ENCODE assay signal across 14 cellular contexts in the genomic region with DNA sequence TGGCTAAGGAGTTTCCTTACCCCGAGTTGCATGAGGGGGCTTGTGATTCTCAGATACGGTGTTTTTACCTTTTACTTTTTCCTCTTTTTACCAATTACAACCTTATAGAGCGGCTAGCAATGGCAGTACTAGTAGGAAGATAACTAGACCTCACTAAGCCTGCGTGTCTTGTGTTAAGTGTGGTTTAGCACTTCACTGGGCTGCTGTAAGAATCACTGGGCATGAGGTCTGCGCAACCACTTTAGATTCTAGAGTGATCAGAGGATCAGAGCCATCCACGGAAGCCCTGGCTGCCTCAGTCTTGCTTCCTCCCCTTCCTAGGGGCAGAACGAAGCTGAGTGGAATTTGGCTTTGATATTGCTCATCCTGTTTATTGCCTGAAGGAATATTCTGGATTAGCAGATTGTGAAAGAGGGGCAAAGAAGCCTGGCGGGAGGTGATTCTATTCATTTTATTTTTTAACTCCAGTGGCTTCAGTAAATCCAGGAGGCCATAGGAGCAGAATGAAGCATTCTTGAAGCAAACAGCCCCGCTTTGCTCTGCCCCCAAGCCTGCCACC.
DNase-seq lines count a peak whose midpoint lies in the region; ATAC-seq, FAIRE-seq and TF ChIP-seq lines count a peak whose summit lies in the region.
"Had no signal": no experiment of that assay in that cellular context is flagged by ENCODE, and none has a peak within 500 bp of the region (broad histone marks: within the 10 kb centered on the region; RNA-seq: fewer than 3 reads in every experiment).

No MANE protein-coding gene starts in this region.

- RAD21 ChIA-PET in GM12878 (lab: Charles Lee; ENCODE audit: unreplicated experiment): interaction anchor here (0.9 to 5.4 kb wide), 3 partner anchors 58 to 112 kb away, joined by 3 to 23 read pairs (median 7); no protein-coding TSS in a partner anchor

- no peaks in the 10 kb centered on the region for H3K9me3 ChIP-seq in GM12878 (replicated peaks; ENCODE audit: control insufficient read depth, insufficient read depth, low read length)
- H3K9me3 ChIP-seq in colonic mucosa: no peaks in the 10 kb centered on the region
- H3K9me3 ChIP-seq: Peyer's patch, prostate gland had no signal

- H3K4me3 ChIP-seq in GM12878 (no peak overlapping the region), colonic mucosa (no peak overlapping the region)
- H3K4me3 ChIP-seq: Peyer's patch, prostate gland had no signal

- peaks cover 16% of the 10 kb centered on the region for H3K4me1 Mint-ChIP-seq in stimulated activated memory B cell treated with anti-CD40 and anti-IgM and Interleukin-4, amounts not matched to agents 10 μg/mL and 1 μg/mL and 100 μg/mL, for 72 hours

- DNase-seq in GM12878 (ENCODE audit: low read depth, low spot score): no peak
- DNase-seq in A172 (ENCODE audit: low spot score): no peak
- DNase-seq in GM10248 (ENCODE audit: extremely low spot score): no peak
- DNase-seq in colonic mucosa: no peak
- DNase-seq: activated CD8-positive, alpha-beta memory T cell treated with anti-CD3 and anti-CD28 coated beads, Interleukin-2, amount 10 ng/mL, durations not matched to agents 7 days and 5 days; aorta; NCI-H2107; Peyer's patch; stimulated activated naive CD8-positive, alpha-beta T cell treated with anti-CD3 and anti-CD28 coated beads, Interleukin-15, amount 100 ng/mL, for 72 hours had no signal

- no peaks in the 10 kb centered on the region for H3K36me3 Mint-ChIP-seq in stimulated activated memory B cell treated with anti-CD40 and anti-IgM and Interleukin-4, amounts not matched to agents 10 μg/mL and 1 μg/mL and 100 μg/mL, for 72 hours

- WGBS in GM12878 (ENCODE audit: insufficient coverage, insufficient replicate concordance, low lambda C conversion rate, missing lambda C conversion rate): 55% methylated on average over 9 of the region's 9 CpGs

- TF ChIP-seq RAD21 in GM12878 (IDR thresholded peaks at IDR 0.05; ENCODE audit: insufficient read depth, low read depth, low read length): no peak

- CTCF ChIA-PET in GM12878 (lab: Yijun Ruan, JAX) (interaction anchor here (1.3 to 4.8 kb wide), 7 partner anchors 9 to 218 kb away, joined by 4 to 48 read pairs (median 4); no protein-coding TSS in a partner anchor), GM10248 (lab: Yijun Ruan, JAX) (interaction anchor here (0.6 to 5.5 kb wide), 14 partner anchors 8 to 62 kb away, joined by 3 to 47 read pairs (median 5); no protein-coding TSS in a partner anchor)

- no peak overlapping the region for H3K9ac ChIP-seq in GM12878 (ENCODE audit: control insufficient read depth, insufficient read depth, low read length)
- H3K9ac ChIP-seq in colonic mucosa (ENCODE audit: low read depth in 2 of 2, low read length in 2 of 2): no peak overlapping the region

- in situ Hi-C loops in GM12878 (cut with MboI): no loop called here

- no peaks in the 10 kb centered on the region for H3K79me2 ChIP-seq in GM12878 (ENCODE audit: control insufficient read depth, insufficient read depth, low read length)

- SMC1A ChIA-PET in GM12878 (lab: Charles Lee; ENCODE audit: uncharacterized antibody, unreplicated experiment): interaction anchor here (0.7 to 9.7 kb wide), 7 partner anchors 16 to 215 kb away, joined by 3 to 64 read pairs (median 4); no protein-coding TSS in a partner anchor

- peak overlapping the region; percentile 3 for H3K27ac Mint-ChIP-seq in stimulated activated memory B cell treated with anti-CD40 and anti-IgM and Interleukin-4, amounts not matched to agents 10 μg/mL and 1 μg/mL and 100 μg/mL, for 72 hours
- H3K27ac Mint-ChIP-seq: activated CD8-positive, alpha-beta memory T cell treated with anti-CD3 and anti-CD28 coated beads, Interleukin-2, amount 10 ng/mL, durations not matched to agents 7 days and 5 days; T-helper 2 cell treated with Interferon-gamma antibody and Interleukin-4, amounts not matched to agents 5 μg/mL and 100 μg/mL, for 36 hours had no signal

- BruUV-seq in GM12878 (replicated peaks; lab: Mats Ljungman, UMichigan): no TSS peak

- no peak for TF ChIP-seq POLR2A in GM12878 (IDR thresholded peaks at IDR 0.05; ENCODE audit: low read depth, low read length)

- no peaks in the 10 kb centered on the region for H3K9me3 Mint-ChIP-seq in stimulated activated memory B cell treated with anti-CD40 and anti-IgM and Interleukin-4, amounts not matched to agents 10 μg/mL and 1 μg/mL and 100 μg/mL, for 72 hours
- H3K9me3 Mint-ChIP-seq: stimulated activated naive CD8-positive, alpha-beta T cell treated with anti-CD3 and anti-CD28 coated beads, Interleukin-15, amount 100 ng/mL, for 72 hours had no signal

- H3K27me3 ChIP-seq in GM12878 (replicated peaks in 1 of 2; ENCODE audit: control insufficient read depth in 2 of 2, insufficient read depth in 2 of 2, low read length in 1 of 2) (no peaks in the 10 kb centered on the region), colonic mucosa (no peaks in the 10 kb centered on the region)
- H3K27me3 ChIP-seq: Peyer's patch had no signal

- POLR2A ChIA-PET in GM12878 (lab: Charles Lee): interaction anchor here (1.4 kb wide), 1 partner anchor 17 kb away, joined by 3 read pairs; no protein-coding TSS in a partner anchor
- POLR2A ChIA-PET in GM10248 (lab: Yijun Ruan, JAX): no interaction called here

- H3K4me1 ChIP-seq in GM12878 (ENCODE audit: control insufficient read depth, insufficient read depth, low read length) (peaks cover 25% of the 10 kb centered on the region), colonic mucosa (no peaks in the 10 kb centered on the region)
- H3K4me1 ChIP-seq: Peyer's patch, prostate gland had no signal

- no peaks in the 10 kb centered on the region for H4K20me1 ChIP-seq in GM12878 (ENCODE audit: control insufficient read depth, insufficient read depth)

- no peak overlapping the region for H3K4me3 Mint-ChIP-seq in stimulated activated memory B cell treated with anti-CD40 and anti-IgM and Interleukin-4, amounts not matched to agents 10 μg/mL and 1 μg/mL and 100 μg/mL, for 72 hours
- H3K4me3 Mint-ChIP-seq: activated CD8-positive, alpha-beta memory T cell treated with anti-CD3 and anti-CD28 coated beads, Interleukin-2, amount 10 ng/mL, durations not matched to agents 7 days and 5 days; stimulated activated naive CD8-positive, alpha-beta T cell treated with anti-CD3 and anti-CD28 coated beads, Interleukin-15, amount 100 ng/mL, for 72 hours; T-helper 2 cell treated with Interferon-gamma antibody and Interleukin-4, amounts not matched to agents 5 μg/mL and 100 μg/mL, for 36 hours had no signal

- TF ChIP-seq CTCF in GM12878 (IDR thresholded peaks at IDR 0.05 in 2 of 3, conservative IDR thresholded peaks at IDR 0.05 in 1 of 3; ENCODE audit: control insufficient read depth in 2 of 3, extremely low read depth in 1 of 3, insufficient read depth in 1 of 3, low read depth in 3 of 3, low read length in 3 of 3) (no peak), GM10248 (IDR thresholded peaks at IDR 0.05; ENCODE audit: control extremely low read depth, extremely low read depth, low read depth, missing control alignments) (no peak), colonic mucosa (IDR thresholded peaks at IDR 0.05) (no peak)

- H3K27me3 Mint-ChIP-seq in stimulated activated memory B cell treated with anti-CD40 and anti-IgM and Interleukin-4, amounts not matched to agents 10 μg/mL and 1 μg/mL and 100 μg/mL, for 72 hours: peaks cover 49% of the 10 kb centered on the region
- H3K27me3 Mint-ChIP-seq: activated CD8-positive, alpha-beta memory T cell treated with anti-CD3 and anti-CD28 coated beads, Interleukin-2, amount 10 ng/mL, durations not matched to agents 7 days and 5 days; stimulated activated naive CD8-positive, alpha-beta T cell treated with anti-CD3 and anti-CD28 coated beads, Interleukin-15, amount 100 ng/mL, for 72 hours had no signal

- H3K36me3 ChIP-seq in GM12878 (ENCODE audit: control insufficient read depth in 2 of 2, insufficient read depth in 2 of 2, low read length in 1 of 2) (no peaks in the 10 kb centered on the region), colonic mucosa (no peaks in the 10 kb centered on the region)
- H3K36me3 ChIP-seq: Peyer's patch, prostate gland had no signal

- peak; percentile 75 for ATAC-seq in GM18868 (IDR thresholded peaks at IDR 0.05; ENCODE audit: unreplicated experiment)
- ATAC-seq in HG03135 (IDR thresholded peaks at IDR 0.05; ENCODE audit: unreplicated experiment): peak; percentile 50
- peak; percentile 84 for ATAC-seq in GM12878
- ATAC-seq in stimulated activated memory B cell treated with anti-CD40 and anti-IgM and Interleukin-4, amounts not matched to agents 10 μg/mL and 1 μg/mL and 100 μg/mL, for 72 hours: peak; percentile 65

- H2AFZ ChIP-seq in GM12878 (ENCODE audit: control insufficient read depth, low read depth, low read length): no peak overlapping the region

- H3K4me2 ChIP-seq in GM12878 (ENCODE audit: control insufficient read depth, insufficient read depth): peak overlapping the region; percentile 32

- intact Hi-C loops in GM12878 (cut with micrococcal nuclease; ENCODE audit: unreplicated experiment) (no loop called here), colonic mucosa (cut with DNase I) (no loop called here)

- H3K27ac ChIP-seq in GM12878 (ENCODE audit: control insufficient read depth, insufficient read depth) (peak overlapping the region; percentile 51; the same call in 1 of the 2 replicates), colonic mucosa (no peak overlapping the region)
- H3K27ac ChIP-seq: Peyer's patch, prostate gland had no signal

- no peak for TF ChIP-seq EP300 in GM12878 (IDR thresholded peaks at IDR 0.05; ENCODE audit: borderline replicate concordance in 1 of 2, control insufficient read depth in 1 of 2, low read depth in 2 of 2, low read length in 2 of 2)

- peak; percentile 27 for FAIRE-seq in GM12878 (lab: Jason Lieb, UNC)

TF ChIP-seq in GM12878, 131 proteins besides CTCF, POLR2A, EP300 and RAD21 (continues in another document):
- no peak for TF ChIP-seq NR2F1 (conservative IDR thresholded peaks at IDR 0.05)
- peak; percentile 24; the same call in 1 of the 2 replicates for TF ChIP-seq PAX5 (IDR thresholded peaks at IDR 0.05; ENCODE audit: borderline replicate concordance, low read depth, low read length)
- no peak for TF ChIP-seq CBX5 (IDR thresholded peaks at IDR 0.05; ENCODE audit: low read depth)
- no peak for TF ChIP-seq STAT3 (IDR thresholded peaks at IDR 0.05; ENCODE audit: low read depth, low read length)
- TF ChIP-seq ZNF217 (IDR thresholded peaks at IDR 0.05): no peak
- 0 out of 2 replicates have a peak, but pooled peaks have one; percentile 28 for TF ChIP-seq NFIC (IDR thresholded peaks at IDR 0.05; ENCODE audit: low read depth, low read length)
- TF ChIP-seq MXI1 (IDR thresholded peaks at IDR 0.05; ENCODE audit: low read depth, low read length): no peak
- TF ChIP-seq RUNX3 (IDR thresholded peaks at IDR 0.05; ENCODE audit: low read length): peak; percentile 81
- no peak for TF ChIP-seq TBL1XR1 (IDR thresholded peaks at IDR 0.05; ENCODE audit: low read depth, low read length)
- TF ChIP-seq NBN (IDR thresholded peaks at IDR 0.05): no peak
- no peak for TF ChIP-seq GATAD2B (conservative IDR thresholded peaks at IDR 0.05; ENCODE audit: low read depth)
- no peak for TF ChIP-seq RELA (IDR thresholded peaks at IDR 0.05; ENCODE audit: borderline replicate concordance, partially characterized antibody)
- TF ChIP-seq ZNF622 (IDR thresholded peaks at IDR 0.05): no peak
